Comparison of ENCODE assay signal across 8 cellular contexts in genomic region chr1:15261155-15262002, GRCh38. TPM values are rescaled to one million over a fixed set of nuclear protein-coding genes. Genes with fewer than 3 reads are reported as not detected.
DNase-seq lines count a peak whose midpoint lies in the region; ATAC-seq and TF ChIP-seq lines count a peak whose summit lies in the region.

No MANE protein-coding gene starts in this region.

- H3K36me3 ChIP-seq in suprapubic skin, result no peaks in the 10 kb centered on the region

- 48% methylated on average over 14 of the region's 20 CpGs for WGBS in suprapubic skin

- no peak for ATAC-seq in activated CD8-positive, alpha-beta memory T cell treated with anti-CD3 and anti-CD28 coated beads, Interleukin-2, amount 10 ng/mL, durations not matched to agents 7 days and 5 days
- ATAC-seq in activated T-cell treated with anti-CD3 and anti-CD28 coated beads, Interleukin-2, amount 50 U/mL, for 72 hours (replicated peaks in 1 of 2), result peak; percentile 74 to 80
- ATAC-seq in left colon (peak; percentile 89), HG02571 (IDR thresholded peaks at IDR 0.05; ENCODE audit: unreplicated experiment) (no peak), HG02759 (IDR thresholded peaks at IDR 0.05; ENCODE audit: unreplicated experiment) (no peak)

- TF ChIP-seq EP300 in suprapubic skin (IDR thresholded peaks at IDR 0.05), result no peak

- no peaks in the 10 kb centered on the region for H3K9me3 ChIP-seq in suprapubic skin

- H3K4me1 ChIP-seq in suprapubic skin, result peaks cover 9% of the 10 kb centered on the region

- H3K27ac Mint-ChIP-seq in activated CD8-positive, alpha-beta memory T cell treated with anti-CD3 and anti-CD28 coated beads, Interleukin-2, amount 10 ng/mL, durations not matched to agents 7 days and 5 days, result no peak overlapping the region
- H3K27ac Mint-ChIP-seq in activated T-cell treated with anti-CD3 and anti-CD28 coated beads, Interleukin-2, amount 50 U/mL, for 72 hours, result no peak overlapping the region

- peak; percentile 64 for DNase-seq in activated CD8-positive, alpha-beta memory T cell treated with anti-CD3 and anti-CD28 coated beads for 24 hours
- DNase-seq in activated CD8-positive, alpha-beta memory T cell treated with anti-CD3 and anti-CD28 coated beads, Interleukin-2, amount 10 ng/mL, durations not matched to agents 7 days and 5 days, result no peak
- DNase-seq in activated T-cell treated with anti-CD3 and anti-CD28 coated beads, Interleukin-2, amount 50 U/mL, for 72 hours, result peak; percentile 19 to 25
- DNase-seq in left colon (peak; percentile 54 to 76), suprapubic skin (ENCODE audit: low spot score in 2 of 2) (peak; percentile 71 to 76), H4 (ENCODE audit: low spot score) (no peak)

- no peak overlapping the region for H3K27ac ChIP-seq in suprapubic skin

- peaks cover 2% of the 10 kb centered on the region for H3K36me3 Mint-ChIP-seq in activated CD8-positive, alpha-beta memory T cell treated with anti-CD3 and anti-CD28 coated beads, Interleukin-2, amount 10 ng/mL, durations not matched to agents 7 days and 5 days
- no peaks in the 10 kb centered on the region for H3K36me3 Mint-ChIP-seq in activated T-cell treated with anti-CD3 and anti-CD28 coated beads, Interleukin-2, amount 50 U/mL, for 72 hours (ENCODE audit: insufficient read depth in 2 of 2)

- peaks cover 12% of the 10 kb centered on the region for H3K4me1 Mint-ChIP-seq in activated CD8-positive, alpha-beta memory T cell treated with anti-CD3 and anti-CD28 coated beads, Interleukin-2, amount 10 ng/mL, durations not matched to agents 7 days and 5 days
- H3K4me1 Mint-ChIP-seq in activated T-cell treated with anti-CD3 and anti-CD28 coated beads, Interleukin-2, amount 50 U/mL, for 72 hours (ENCODE audit: low read depth), result peaks cover 19% of the 10 kb centered on the region

- TF ChIP-seq CTCF in suprapubic skin (IDR thresholded peaks at IDR 0.05), result no peak

- intact Hi-C loops in left colon (cut with DNase I, micrococcal nuclease), result no loop called here

- CTCF ChIA-PET in activated CD8-positive, alpha-beta memory T cell treated with anti-CD3 and anti-CD28 coated beads, Interleukin-2, amount 10 ng/mL, durations not matched to agents 7 days and 5 days (lab: Charles Lee), result interaction anchor here (0.6 to 1.2 kb wide), 4 partner anchors 11 to 333 kb away, joined by 3 to 7 read pairs (median 6); no protein-coding TSS in a partner anchor

- H3K4me3 ChIP-seq in suprapubic skin, result peak overlapping the region; percentile 23

- TF ChIP-seq POLR2A in suprapubic skin (IDR thresholded peaks at IDR 0.05), result no peak

- peaks cover 80% of the 10 kb centered on the region for H3K27me3 Mint-ChIP-seq in activated CD8-positive, alpha-beta memory T cell treated with anti-CD3 and anti-CD28 coated beads, Interleukin-2, amount 10 ng/mL, durations not matched to agents 7 days and 5 days
- H3K27me3 Mint-ChIP-seq in activated T-cell treated with anti-CD3 and anti-CD28 coated beads, Interleukin-2, amount 50 U/mL, for 72 hours (ENCODE audit: low read depth), result peaks cover 78% of the 10 kb centered on the region

- H3K4me3 Mint-ChIP-seq in activated CD8-positive, alpha-beta memory T cell treated with anti-CD3 and anti-CD28 coated beads, Interleukin-2, amount 10 ng/mL, durations not matched to agents 7 days and 5 days, result no peak overlapping the region
- H3K4me3 Mint-ChIP-seq in activated T-cell treated with anti-CD3 and anti-CD28 coated beads, Interleukin-2, amount 50 U/mL, for 72 hours, result peak overlapping the region; percentile 71 to 76

- H3K27me3 ChIP-seq in suprapubic skin, result peaks cover 4% of the 10 kb centered on the region

- H3K9me3 Mint-ChIP-seq in activated CD8-positive, alpha-beta memory T cell treated with anti-CD3 and anti-CD28 coated beads, Interleukin-2, amount 10 ng/mL, durations not matched to agents 7 days and 5 days (ENCODE audit: low read depth), result peaks cover 2% of the 10 kb centered on the region
- H3K9me3 Mint-ChIP-seq in activated T-cell treated with anti-CD3 and anti-CD28 coated beads, Interleukin-2, amount 50 U/mL, for 72 hours, result peaks cover 0 to 2% of the 10 kb centered on the region in 2 donors

RNA-seq across cellular contexts. Expression of gene FHAD1, which starts 14.4 kb away (rescaled TPM):
- not detected for total RNA-seq in activated CD8-positive, alpha-beta memory T cell treated with anti-CD3 and anti-CD28 coated beads, Interleukin-2, amount 10 ng/mL, durations not matched to agents 7 days and 5 days
- under 1 TPM in 1 of 2 donors, not detected in 1; 0.49 TPM for total RNA-seq in activated T-cell treated with anti-CD3 and anti-CD28 coated beads, Interleukin-2, amount 50 U/mL, for 72 hours
- total RNA-seq in left colon, result 1 to 10 TPM; 1.2 to 1.3 TPM
- total RNA-seq in suprapubic skin, result 1 to 10 TPM in 1 of 4 donors, not detected in 3; 1.6 TPM
- total RNA-seq in H4 (2014; rRNA removed; shearing (Covaris generic)), result 0.17 TPM in 1 of 2 replicates, not detected in the other

Comparison
In these comparisons a context has a peak if more than half of its experiments do, and no peak if none do; other contexts are left out.
1. DNase-seq: peak in activated CD8-positive, alpha-beta memory T cell treated with anti-CD3 and anti-CD28 coated beads for 24 hours (single experiment), activated T-cell treated with anti-CD3 and anti-CD28 coated beads, Interleukin-2, amount 50 U/mL, for 72 hours (2 of 2), left colon (2 of 2) and suprapubic skin (2 of 2); none in activated CD8-positive, alpha-beta memory T cell treated with anti-CD3 and anti-CD28 coated beads, Interleukin-2, amount 10 ng/mL, durations not matched to agents 7 days and 5 days (single experiment) and H4 (single experiment).
2. ATAC-seq: peak in activated T-cell treated with anti-CD3 and anti-CD28 coated beads, Interleukin-2, amount 50 U/mL, for 72 hours (2 of 2) and left colon (single experiment); none in activated CD8-positive, alpha-beta memory T cell treated with anti-CD3 and anti-CD28 coated beads, Interleukin-2, amount 10 ng/mL, durations not matched to agents 7 days and 5 days (single experiment), HG02571 (single experiment) and HG02759 (single experiment).